ENCODE assay signal across 1 cellular context in the genomic region with DNA sequence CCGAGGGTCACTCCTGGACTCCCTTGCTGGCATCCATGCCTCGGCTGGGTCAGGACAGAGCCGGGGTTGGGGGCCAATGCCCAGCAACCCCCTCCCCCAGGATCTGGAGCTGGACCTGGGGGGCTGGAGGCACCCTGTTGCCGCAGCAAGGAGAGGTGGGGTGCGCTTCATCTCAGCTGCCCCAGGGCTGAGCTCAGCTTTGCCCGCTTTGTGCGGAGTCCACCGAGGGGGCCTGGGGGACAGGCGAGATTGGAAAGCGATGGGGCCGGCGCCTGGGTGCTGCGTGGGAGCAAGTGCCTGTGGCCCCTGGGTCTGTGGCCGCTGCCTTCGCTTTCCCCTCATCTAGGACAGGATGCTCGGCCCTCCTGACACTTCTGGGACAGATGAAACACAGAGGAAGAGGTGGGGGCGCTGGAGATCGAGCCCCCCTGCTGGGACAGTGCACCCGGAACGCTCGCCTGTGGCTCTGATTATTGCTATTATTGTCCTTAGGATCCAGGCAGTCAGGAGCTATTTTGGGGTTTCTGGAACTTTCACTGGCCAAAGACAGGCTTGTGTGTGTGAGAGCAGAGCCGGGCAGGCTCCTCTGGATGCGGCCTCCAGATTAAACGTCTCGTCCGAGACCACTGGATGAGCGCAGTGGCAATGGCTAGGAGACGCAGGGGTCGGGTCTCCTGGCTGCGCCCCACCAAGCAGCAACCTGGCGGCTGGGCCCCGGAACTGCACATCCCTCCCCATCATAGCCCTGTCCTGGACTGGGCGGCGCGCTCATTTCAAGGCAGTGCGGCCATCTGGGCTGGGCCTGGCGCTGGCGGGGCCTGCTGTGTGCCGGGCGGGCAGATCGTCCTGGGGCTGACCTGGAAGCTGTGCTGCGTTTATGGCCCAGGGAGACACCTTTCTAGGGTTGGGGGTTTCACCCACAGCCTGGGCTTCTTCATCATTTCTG.
TF ChIP-seq lines count a peak whose summit lies in the region.

No MANE protein-coding gene starts in this region.

TF ChIP-seq in GM23338, 12 proteins besides CTCF, POLR2A, EP300 and RAD21 (continued from another document):
- TF ChIP-seq, protein P1, sequence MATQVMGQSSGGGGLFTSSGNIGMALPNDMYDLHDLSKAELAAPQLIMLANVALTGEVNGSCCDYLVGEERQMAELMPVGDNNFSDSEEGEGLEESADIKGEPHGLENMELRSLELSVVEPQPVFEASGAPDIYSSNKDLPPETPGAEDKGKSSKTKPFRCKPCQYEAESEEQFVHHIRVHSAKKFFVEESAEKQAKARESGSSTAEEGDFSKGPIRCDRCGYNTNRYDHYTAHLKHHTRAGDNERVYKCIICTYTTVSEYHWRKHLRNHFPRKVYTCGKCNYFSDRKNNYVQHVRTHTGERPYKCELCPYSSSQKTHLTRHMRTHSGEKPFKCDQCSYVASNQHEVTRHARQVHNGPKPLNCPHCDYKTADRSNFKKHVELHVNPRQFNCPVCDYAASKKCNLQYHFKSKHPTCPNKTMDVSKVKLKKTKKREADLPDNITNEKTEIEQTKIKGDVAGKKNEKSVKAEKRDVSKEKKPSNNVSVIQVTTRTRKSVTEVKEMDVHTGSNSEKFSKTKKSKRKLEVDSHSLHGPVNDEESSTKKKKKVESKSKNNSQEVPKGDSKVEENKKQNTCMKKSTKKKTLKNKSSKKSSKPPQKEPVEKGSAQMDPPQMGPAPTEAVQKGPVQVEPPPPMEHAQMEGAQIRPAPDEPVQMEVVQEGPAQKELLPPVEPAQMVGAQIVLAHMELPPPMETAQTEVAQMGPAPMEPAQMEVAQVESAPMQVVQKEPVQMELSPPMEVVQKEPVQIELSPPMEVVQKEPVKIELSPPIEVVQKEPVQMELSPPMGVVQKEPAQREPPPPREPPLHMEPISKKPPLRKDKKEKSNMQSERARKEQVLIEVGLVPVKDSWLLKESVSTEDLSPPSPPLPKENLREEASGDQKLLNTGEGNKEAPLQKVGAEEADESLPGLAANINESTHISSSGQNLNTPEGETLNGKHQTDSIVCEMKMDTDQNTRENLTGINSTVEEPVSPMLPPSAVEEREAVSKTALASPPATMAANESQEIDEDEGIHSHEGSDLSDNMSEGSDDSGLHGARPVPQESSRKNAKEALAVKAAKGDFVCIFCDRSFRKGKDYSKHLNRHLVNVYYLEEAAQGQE (IDR thresholded peaks at IDR 0.05; ENCODE audit: unreplicated experiment): no peak
- TF ChIP-seq STAT1 (IDR thresholded peaks at IDR 0.05; ENCODE audit: unreplicated experiment) (no peak), CREB1 (CRISPR knock-in tag; IDR thresholded peaks at IDR 0.05; ENCODE audit: low read depth) (no peak), ZNF331 (CRISPR knock-in tag; IDR thresholded peaks at IDR 0.05; ENCODE audit: low read depth) (no peak), POLR2AphosphoS5 (IDR thresholded peaks at IDR 0.05; ENCODE audit: low read depth) (no peak), JUNB (IDR thresholded peaks at IDR 0.05; ENCODE audit: unreplicated experiment) (no peak), EZH2 (IDR thresholded peaks at IDR 0.05; ENCODE audit: low read depth, unreplicated experiment) (no peak), NANOG (IDR thresholded peaks at IDR 0.05; ENCODE audit: borderline replicate concordance) (no peak)
- TF ChIP-seq, protein P2, sequence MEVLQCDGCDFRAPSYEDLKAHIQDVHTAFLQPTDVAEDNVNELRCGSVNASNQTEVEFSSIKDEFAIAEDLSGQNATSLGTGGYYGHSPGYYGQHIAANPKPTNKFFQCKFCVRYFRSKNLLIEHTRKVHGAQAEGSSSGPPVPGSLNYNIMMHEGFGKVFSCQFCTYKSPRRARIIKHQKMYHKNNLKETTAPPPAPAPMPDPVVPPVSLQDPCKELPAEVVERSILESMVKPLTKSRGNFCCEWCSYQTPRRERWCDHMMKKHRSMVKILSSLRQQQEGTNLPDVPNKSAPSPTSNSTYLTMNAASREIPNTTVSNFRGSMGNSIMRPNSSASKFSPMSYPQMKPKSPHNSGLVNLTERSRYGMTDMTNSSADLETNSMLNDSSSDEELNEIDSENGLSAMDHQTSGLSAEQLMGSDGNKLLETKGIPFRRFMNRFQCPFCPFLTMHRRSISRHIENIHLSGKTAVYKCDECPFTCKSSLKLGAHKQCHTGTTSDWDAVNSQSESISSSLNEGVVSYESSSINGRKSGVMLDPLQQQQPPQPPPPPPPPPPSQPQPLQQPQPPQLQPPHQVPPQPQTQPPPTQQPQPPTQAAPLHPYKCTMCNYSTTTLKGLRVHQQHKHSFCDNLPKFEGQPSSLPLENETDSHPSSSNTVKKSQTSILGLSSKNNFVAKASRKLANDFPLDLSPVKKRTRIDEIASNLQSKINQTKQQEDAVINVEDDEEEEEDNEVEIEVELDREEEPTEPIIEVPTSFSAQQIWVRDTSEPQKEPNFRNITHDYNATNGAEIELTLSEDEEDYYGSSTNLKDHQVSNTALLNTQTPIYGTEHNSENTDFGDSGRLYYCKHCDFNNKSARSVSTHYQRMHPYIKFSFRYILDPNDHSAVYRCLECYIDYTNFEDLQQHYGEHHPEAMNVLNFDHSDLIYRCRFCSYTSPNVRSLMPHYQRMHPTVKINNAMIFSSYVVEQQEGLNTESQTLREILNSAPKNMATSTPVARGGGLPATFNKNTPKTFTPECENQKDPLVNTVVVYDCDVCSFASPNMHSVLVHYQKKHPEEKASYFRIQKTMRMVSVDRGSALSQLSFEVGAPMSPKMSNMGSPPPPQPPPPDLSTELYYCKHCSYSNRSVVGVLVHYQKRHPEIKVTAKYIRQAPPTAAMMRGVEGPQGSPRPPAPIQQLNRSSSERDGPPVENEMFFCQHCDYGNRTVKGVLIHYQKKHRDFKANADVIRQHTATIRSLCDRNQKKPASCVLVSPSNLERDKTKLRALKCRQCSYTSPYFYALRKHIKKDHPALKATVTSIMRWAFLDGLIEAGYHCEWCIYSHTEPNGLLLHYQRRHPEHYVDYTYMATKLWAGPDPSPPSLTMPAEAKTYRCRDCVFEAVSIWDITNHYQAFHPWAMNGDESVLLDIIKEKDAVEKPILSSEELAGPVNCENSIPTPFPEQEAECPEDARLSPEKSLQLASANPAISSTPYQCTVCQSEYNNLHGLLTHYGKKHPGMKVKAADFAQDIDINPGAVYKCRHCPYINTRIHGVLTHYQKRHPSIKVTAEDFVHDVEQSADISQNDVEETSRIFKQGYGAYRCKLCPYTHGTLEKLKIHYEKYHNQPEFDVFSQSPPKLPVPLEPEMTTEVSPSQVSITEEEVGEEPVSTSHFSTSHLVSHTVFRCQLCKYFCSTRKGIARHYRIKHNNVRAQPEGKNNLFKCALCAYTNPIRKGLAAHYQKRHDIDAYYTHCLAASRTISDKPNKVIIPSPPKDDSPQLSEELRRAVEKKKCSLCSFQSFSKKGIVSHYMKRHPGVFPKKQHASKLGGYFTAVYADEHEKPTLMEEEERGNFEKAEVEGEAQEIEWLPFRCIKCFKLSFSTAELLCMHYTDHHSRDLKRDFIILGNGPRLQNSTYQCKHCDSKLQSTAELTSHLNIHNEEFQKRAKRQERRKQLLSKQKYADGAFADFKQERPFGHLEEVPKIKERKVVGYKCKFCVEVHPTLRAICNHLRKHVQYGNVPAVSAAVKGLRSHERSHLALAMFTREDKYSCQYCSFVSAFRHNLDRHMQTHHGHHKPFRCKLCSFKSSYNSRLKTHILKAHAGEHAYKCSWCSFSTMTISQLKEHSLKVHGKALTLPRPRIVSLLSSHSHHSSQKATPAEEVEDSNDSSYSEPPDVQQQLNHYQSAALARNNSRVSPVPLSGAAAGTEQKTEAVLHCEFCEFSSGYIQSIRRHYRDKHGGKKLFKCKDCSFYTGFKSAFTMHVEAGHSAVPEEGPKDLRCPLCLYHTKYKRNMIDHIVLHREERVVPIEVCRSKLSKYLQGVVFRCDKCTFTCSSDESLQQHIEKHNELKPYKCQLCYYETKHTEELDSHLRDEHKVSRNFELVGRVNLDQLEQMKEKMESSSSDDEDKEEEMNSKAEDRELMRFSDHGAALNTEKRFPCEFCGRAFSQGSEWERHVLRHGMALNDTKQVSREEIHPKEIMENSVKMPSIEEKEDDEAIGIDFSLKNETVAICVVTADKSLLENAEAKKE (CRISPR knock-in tag; IDR thresholded peaks at IDR 0.05): no peak
- TF ChIP-seq, protein P3, sequence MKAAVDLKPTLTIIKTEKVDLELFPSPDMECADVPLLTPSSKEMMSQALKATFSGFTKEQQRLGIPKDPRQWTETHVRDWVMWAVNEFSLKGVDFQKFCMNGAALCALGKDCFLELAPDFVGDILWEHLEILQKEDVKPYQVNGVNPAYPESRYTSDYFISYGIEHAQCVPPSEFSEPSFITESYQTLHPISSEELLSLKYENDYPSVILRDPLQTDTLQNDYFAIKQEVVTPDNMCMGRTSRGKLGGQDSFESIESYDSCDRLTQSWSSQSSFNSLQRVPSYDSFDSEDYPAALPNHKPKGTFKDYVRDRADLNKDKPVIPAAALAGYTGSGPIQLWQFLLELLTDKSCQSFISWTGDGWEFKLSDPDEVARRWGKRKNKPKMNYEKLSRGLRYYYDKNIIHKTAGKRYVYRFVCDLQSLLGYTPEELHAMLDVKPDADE (IDR thresholded peaks at IDR 0.05): no peak
